In genomic region chr18:45910405-45911023, GRCh38 we compare ENCODE assay signal across 8 cellular contexts. TPM values are rescaled to one million over a fixed set of nuclear protein-coding genes. Genes with fewer than 3 reads are reported as not detected.
DNase-seq lines count a peak whose midpoint lies in the region; ATAC-seq lines count a peak whose summit lies in the region.

No MANE protein-coding gene starts in this region.

- no peaks in the 10 kb centered on the region for H3K27me3 Mint-ChIP-seq in central memory CD8-positive, alpha-beta T cell

- peaks cover 54% of the 10 kb centered on the region for H3K36me3 Mint-ChIP-seq in central memory CD8-positive, alpha-beta T cell (ENCODE audit: insufficient read depth)

- no peak overlapping the region for H3K4me3 Mint-ChIP-seq in central memory CD8-positive, alpha-beta T cell

- H3K27ac Mint-ChIP-seq in central memory CD8-positive, alpha-beta T cell (ENCODE audit: low read depth), result no peak overlapping the region

- no peaks in the 10 kb centered on the region for H3K4me1 Mint-ChIP-seq in central memory CD8-positive, alpha-beta T cell

- in situ Hi-C loops in Caki2 (cut with HindIII; ENCODE audit: low pct_unique_long_range_greater_than_20kb, low sequenced_read_pairs), result no loop called here

- H3K9me3 Mint-ChIP-seq in central memory CD8-positive, alpha-beta T cell, result no peaks in the 10 kb centered on the region

- DNase-seq in Caki2 (ENCODE audit: low read depth) (peak; percentile 6), NCI-H1092 treated with DMSO at 0.1 percent for 48 hours (lab: John Stamatoyannopoulos, UW) (peak; percentile 3), lung microvascular endothelial cell (ENCODE audit: low read depth in 2 of 2) (peak; percentile 61 to 75)
- DNase-seq in activated CD4-positive, CD25-positive, alpha-beta regulatory T cell treated with anti-CD3 and anti-CD28 coated beads, Interleukin-2, amount 50 U/mL, for 16 hours (ENCODE audit: low read depth, low spot score), result peak; percentile 30
- peak; percentile 30 to 35 for DNase-seq in central memory CD8-positive, alpha-beta T cell (ENCODE audit: low spot score in 2 of 2)
- DNase-seq in stimulated activated CD8-positive, alpha-beta memory T cell treated with anti-CD3 and anti-CD28 coated beads, Interleukin-2, amount 100 ng/mL, for 48 hours (ENCODE audit: low read depth in 2 of 2), result peak; percentile 21 to 45

- ATAC-seq in GM21717 (IDR thresholded peaks at IDR 0.05; ENCODE audit: unreplicated experiment) (peak; percentile 64), GM21447 (IDR thresholded peaks at IDR 0.05; ENCODE audit: unreplicated experiment) (no peak)
- no peak for ATAC-seq in central memory CD8-positive, alpha-beta T cell (replicated peaks; ENCODE audit: extremely low read depth, poor library complexity, severe bottlenecking)

RNA-seq across cellular contexts. Expression of gene EPG5, which starts 56.6 kb away (rescaled TPM):
- 2.4 and 4.0 TPM in 2 replicates for total RNA-seq in Caki2 (2014; rRNA removed; shearing (Covaris generic); ENCODE audit: low replicate concordance)
- 8.9 and 12.1 TPM in 2 replicates for total RNA-seq in lung microvascular endothelial cell

Comparison
In these comparisons a context has a peak if more than half of its experiments do, and no peak if none do; other contexts are left out.
1. DNase-seq: peak in every context shown above with its lines; median percentile 68 in lung microvascular endothelial cell; 33 in stimulated activated CD8-positive, alpha-beta memory T cell treated with anti-CD3 and anti-CD28 coated beads, Interleukin-2, amount 100 ng/mL, for 48 hours; 32 in central memory CD8-positive, alpha-beta T cell; 30 in activated CD4-positive, CD25-positive, alpha-beta regulatory T cell treated with anti-CD3 and anti-CD28 coated beads, Interleukin-2, amount 50 U/mL, for 16 hours; 6 in Caki2; 3 in NCI-H1092 treated with DMSO at 0.1 percent for 48 hours.